Comparison of ENCODE assay signal across 12 cellular contexts in the genomic region with DNA sequence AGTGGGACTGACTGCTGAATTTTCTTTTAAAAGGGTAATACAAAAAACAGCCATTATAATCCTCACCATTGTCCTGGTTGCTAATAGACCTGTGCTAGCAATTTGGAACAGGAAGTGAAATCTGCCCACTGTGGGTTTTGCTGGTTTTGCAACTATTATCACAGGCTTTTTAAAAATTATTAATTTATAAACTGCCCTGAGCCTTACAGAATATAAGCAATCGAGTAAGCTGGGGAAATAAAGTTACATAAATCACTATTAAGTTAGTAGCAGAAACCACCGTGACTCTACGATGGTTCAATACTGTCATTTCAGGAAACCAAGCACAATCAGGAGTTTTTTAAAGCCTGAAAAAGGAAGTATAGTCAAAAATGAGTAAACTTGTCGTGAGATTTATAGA.
A peak's percentile ranks its signal among the peaks of the same experiment; 100 is the strongest.
DNase-seq lines count a peak whose midpoint lies in the region; ATAC-seq and TF ChIP-seq lines count a peak whose summit lies in the region.
"Had no signal": no experiment of that assay in that cellular context is flagged by ENCODE, and none has a peak within 500 bp of the region (broad histone marks: within the 10 kb centered on the region; RNA-seq: fewer than 3 reads in every experiment).

No MANE protein-coding gene starts in this region.

- no peaks in the 10 kb centered on the region for H3K36me3 ChIP-seq in PC-9 (ENCODE audit: low read depth)

- H3K9me3 ChIP-seq in PC-9 (ENCODE audit: insufficient read depth, low read depth): no peaks in the 10 kb centered on the region

- no peak overlapping the region for H3K27ac ChIP-seq in PC-9

- intact Hi-C loops in PC-9 (cut with micrococcal nuclease; ENCODE audit: unreplicated experiment) (no loop called here), left ventricle myocardium superior (cut with micrococcal nuclease) (no loop called here)

- H3K27me3 ChIP-seq in PC-9 (ENCODE audit: insufficient read depth, low read depth): no peaks in the 10 kb centered on the region

- H3K4me1 ChIP-seq in PC-9 (replicated peaks; ENCODE audit: insufficient read depth): no peaks in the 10 kb centered on the region

- CTCF ChIA-PET in PC-9 (lab: Charles Lee): no interaction called here

- ATAC-seq in GM18517 (IDR thresholded peaks at IDR 0.05; ENCODE audit: unreplicated experiment): peak; percentile 90
- peak; percentile 77 for ATAC-seq in GM21526 (IDR thresholded peaks at IDR 0.05; ENCODE audit: low FRiP score, unreplicated experiment)
- peak; percentile 67 for ATAC-seq in HG03103 (IDR thresholded peaks at IDR 0.05; ENCODE audit: low read depth, unreplicated experiment)
- ATAC-seq in left ventricle myocardium superior: no peak
- ATAC-seq: K562, sciatic nerve had no signal

- H4K20me1 ChIP-seq in PC-9 (ENCODE audit: insufficient read depth): no peaks in the 10 kb centered on the region

- H3K79me2 ChIP-seq in PC-9 (ENCODE audit: low read depth): no peaks in the 10 kb centered on the region

- no peaks in the 10 kb centered on the region for H3K9me2 ChIP-seq in PC-9 (ENCODE audit: insufficient read depth)

- no peak for TF ChIP-seq CTCF in PC-9 (conservative IDR thresholded peaks at IDR 0.05)

- H3F3A ChIP-seq in PC-9 (ENCODE audit: insufficient read depth, low read depth): no peaks in the 10 kb centered on the region

- H3K4me2 ChIP-seq in PC-9: no peak overlapping the region

- BruUV-seq in PC-9 (replicated peaks; lab: Mats Ljungman, UMichigan): no TSS peak

- no peak overlapping the region for H3K4me3 ChIP-seq in PC-9
- H3K4me3 ChIP-seq: K562 had no signal

- 0 out of 2 replicates have a peak overlapping the region, but pooled peaks have one; percentile 40 for H2AFZ ChIP-seq in PC-9

- DNase-seq in PC-9: no peak
- no peak for DNase-seq in NCI-H774 (lab: John Stamatoyannopoulos, UW)
- no peak for DNase-seq in left ventricle myocardium superior
- DNase-seq in GM19240 (ENCODE audit: insufficient read length, low spot score): no peak
- no peak for DNase-seq in NCI-H1092 (lab: John Stamatoyannopoulos, UW)
- DNase-seq: CD4-positive, alpha-beta T cell; NCI-H524 treated with DMSO at 0.1 percent for 48 hours had no signal

- POLR2A ChIA-PET in PC-9 (lab: Charles Lee; ENCODE audit: unreplicated experiment): no interaction called here
